In genomic region chr5:150173154-150173553, GRCh38 we compare ENCODE assay signal across 1 cellular context.
TF ChIP-seq lines count a peak whose summit lies in the region.

No MANE protein-coding gene starts in this region.

TF ChIP-seq in IMR-90, 13 proteins besides CTCF, POLR2A, EP300 and RAD21 (continued from another document):
- no peak for TF ChIP-seq ELK1 (IDR thresholded peaks at IDR 0.05; ENCODE audit: borderline replicate concordance, low read depth, low read length)
- TF ChIP-seq SMC3 (IDR thresholded peaks at IDR 0.05; ENCODE audit: low read depth, low read length) = no peak
- TF ChIP-seq CHD1 (IDR thresholded peaks at IDR 0.05; ENCODE audit: low read depth, low read length) = no peak
- TF ChIP-seq BHLHE40 (IDR thresholded peaks at IDR 0.05; ENCODE audit: low read depth, low read length) = no peak
